1 cellular context compared by ENCODE assay signal in the genomic region with DNA sequence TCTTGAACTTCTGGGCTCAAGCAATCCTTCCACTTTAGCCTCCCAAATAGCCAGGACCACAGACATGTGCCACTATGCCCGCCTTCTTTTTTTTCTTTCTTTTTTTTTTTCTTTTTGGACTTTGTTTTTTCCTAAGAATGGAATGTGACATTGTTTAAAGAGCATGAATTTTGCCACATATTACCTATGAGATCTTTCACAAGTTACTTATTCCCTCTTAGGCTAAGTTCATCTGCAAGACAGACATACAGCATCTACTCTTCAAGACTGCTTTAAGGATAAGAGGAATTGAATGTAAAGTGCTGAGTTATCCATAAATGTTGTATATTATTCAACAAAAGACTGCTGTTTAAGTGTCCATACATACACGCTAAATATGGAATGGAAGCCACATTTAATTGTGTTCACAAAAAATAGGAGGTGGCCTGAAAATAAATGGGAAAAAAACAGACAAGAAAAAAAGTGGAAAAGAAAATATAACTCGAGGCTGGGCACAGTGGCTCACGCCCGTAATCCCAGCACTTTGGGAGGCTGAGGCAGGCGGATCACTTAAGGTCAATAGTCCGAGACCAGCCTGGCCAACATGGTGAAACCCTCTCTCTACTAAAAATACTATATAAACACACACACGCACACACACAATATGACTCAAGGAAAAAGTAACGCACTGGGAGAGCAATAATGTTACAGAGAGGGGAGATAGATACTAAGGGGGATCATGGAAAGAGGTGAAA.
A peak's percentile ranks its signal among the peaks of the same experiment; 100 is the strongest.
TF ChIP-seq lines count a peak whose summit lies in the region.

No MANE protein-coding gene starts in this region.

TF ChIP-seq in HepG2, 621 proteins besides CTCF, POLR2A, EP300 and RAD21 (continued from another document and continues in another):
- TF ChIP-seq, protein P1, sequence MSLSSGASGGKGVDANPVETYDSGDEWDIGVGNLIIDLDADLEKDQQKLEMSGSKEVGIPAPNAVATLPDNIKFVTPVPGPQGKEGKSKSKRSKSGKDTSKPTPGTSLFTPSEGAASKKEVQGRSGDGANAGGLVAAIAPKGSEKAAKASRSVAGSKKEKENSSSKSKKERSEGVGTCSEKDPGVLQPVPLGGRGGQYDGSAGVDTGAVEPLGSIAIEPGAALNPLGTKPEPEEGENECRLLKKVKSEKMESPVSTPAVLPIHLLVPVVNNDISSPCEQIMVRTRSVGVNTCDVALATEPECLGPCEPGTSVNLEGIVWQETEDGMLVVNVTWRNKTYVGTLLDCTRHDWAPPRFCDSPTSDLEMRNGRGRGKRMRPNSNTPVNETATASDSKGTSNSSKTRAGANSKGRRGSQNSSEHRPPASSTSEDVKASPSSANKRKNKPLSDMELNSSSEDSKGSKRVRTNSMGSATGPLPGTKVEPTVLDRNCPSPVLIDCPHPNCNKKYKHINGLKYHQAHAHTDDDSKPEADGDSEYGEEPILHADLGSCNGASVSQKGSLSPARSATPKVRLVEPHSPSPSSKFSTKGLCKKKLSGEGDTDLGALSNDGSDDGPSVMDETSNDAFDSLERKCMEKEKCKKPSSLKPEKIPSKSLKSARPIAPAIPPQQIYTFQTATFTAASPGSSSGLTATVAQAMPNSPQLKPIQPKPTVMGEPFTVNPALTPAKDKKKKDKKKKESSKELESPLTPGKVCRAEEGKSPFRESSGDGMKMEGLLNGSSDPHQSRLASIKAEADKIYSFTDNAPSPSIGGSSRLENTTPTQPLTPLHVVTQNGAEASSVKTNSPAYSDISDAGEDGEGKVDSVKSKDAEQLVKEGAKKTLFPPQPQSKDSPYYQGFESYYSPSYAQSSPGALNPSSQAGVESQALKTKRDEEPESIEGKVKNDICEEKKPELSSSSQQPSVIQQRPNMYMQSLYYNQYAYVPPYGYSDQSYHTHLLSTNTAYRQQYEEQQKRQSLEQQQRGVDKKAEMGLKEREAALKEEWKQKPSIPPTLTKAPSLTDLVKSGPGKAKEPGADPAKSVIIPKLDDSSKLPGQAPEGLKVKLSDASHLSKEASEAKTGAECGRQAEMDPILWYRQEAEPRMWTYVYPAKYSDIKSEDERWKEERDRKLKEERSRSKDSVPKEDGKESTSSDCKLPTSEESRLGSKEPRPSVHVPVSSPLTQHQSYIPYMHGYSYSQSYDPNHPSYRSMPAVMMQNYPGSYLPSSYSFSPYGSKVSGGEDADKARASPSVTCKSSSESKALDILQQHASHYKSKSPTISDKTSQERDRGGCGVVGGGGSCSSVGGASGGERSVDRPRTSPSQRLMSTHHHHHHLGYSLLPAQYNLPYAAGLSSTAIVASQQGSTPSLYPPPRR (CRISPR knock-in tag; IDR thresholded peaks at IDR 0.05; ENCODE audit: borderline replicate concordance), result no peak
- TF ChIP-seq, protein P2, sequence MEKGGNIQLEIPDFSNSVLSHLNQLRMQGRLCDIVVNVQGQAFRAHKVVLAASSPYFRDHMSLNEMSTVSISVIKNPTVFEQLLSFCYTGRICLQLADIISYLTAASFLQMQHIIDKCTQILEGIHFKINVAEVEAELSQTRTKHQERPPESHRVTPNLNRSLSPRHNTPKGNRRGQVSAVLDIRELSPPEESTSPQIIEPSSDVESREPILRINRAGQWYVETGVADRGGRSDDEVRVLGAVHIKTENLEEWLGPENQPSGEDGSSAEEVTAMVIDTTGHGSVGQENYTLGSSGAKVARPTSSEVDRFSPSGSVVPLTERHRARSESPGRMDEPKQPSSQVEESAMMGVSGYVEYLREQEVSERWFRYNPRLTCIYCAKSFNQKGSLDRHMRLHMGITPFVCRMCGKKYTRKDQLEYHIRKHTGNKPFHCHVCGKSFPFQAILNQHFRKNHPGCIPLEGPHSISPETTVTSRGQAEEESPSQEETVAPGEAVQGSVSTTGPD (CRISPR knock-in tag; IDR thresholded peaks at IDR 0.05), result no peak
- TF ChIP-seq SALL1 (CRISPR knock-in tag; IDR thresholded peaks at IDR 0.05), result no peak; the same call in 1 of the 2 replicates
- TF ChIP-seq NR2F1 (CRISPR knock-in tag; IDR thresholded peaks at IDR 0.05), result no peak
- TF ChIP-seq, protein P3, sequence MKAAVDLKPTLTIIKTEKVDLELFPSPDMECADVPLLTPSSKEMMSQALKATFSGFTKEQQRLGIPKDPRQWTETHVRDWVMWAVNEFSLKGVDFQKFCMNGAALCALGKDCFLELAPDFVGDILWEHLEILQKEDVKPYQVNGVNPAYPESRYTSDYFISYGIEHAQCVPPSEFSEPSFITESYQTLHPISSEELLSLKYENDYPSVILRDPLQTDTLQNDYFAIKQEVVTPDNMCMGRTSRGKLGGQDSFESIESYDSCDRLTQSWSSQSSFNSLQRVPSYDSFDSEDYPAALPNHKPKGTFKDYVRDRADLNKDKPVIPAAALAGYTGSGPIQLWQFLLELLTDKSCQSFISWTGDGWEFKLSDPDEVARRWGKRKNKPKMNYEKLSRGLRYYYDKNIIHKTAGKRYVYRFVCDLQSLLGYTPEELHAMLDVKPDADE (CRISPR knock-in tag; IDR thresholded peaks at IDR 0.05), result no peak
- no peak for TF ChIP-seq ZNF20 (CRISPR knock-in tag; IDR thresholded peaks at IDR 0.05)
- no peak for TF ChIP-seq GTF3A (CRISPR knock-in tag; conservative IDR thresholded peaks at IDR 0.05)
- no peak for TF ChIP-seq HOXA5 (CRISPR knock-in tag; IDR thresholded peaks at IDR 0.05)
- TF ChIP-seq, protein P4, sequence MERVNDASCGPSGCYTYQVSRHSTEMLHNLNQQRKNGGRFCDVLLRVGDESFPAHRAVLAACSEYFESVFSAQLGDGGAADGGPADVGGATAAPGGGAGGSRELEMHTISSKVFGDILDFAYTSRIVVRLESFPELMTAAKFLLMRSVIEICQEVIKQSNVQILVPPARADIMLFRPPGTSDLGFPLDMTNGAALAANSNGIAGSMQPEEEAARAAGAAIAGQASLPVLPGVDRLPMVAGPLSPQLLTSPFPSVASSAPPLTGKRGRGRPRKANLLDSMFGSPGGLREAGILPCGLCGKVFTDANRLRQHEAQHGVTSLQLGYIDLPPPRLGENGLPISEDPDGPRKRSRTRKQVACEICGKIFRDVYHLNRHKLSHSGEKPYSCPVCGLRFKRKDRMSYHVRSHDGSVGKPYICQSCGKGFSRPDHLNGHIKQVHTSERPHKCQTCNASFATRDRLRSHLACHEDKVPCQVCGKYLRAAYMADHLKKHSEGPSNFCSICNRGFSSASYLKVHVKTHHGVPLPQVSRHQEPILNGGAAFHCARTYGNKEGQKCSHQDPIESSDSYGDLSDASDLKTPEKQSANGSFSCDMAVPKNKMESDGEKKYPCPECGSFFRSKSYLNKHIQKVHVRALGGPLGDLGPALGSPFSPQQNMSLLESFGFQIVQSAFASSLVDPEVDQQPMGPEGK (CRISPR knock-in tag; IDR thresholded peaks at IDR 0.05), result no peak
- TF ChIP-seq RBM39 (IDR thresholded peaks at IDR 0.05; ENCODE audit: low read depth, low read length, poor library complexity, severe bottlenecking), result no peak
- no peak for TF ChIP-seq U2AF1 (optimal IDR thresholded peaks at IDR 0.05; ENCODE audit: low read depth, low read length)
- no peak for TF ChIP-seq ZNF781 (CRISPR knock-in tag; IDR thresholded peaks at IDR 0.05; ENCODE audit: borderline replicate concordance, not compliant biosample characterization)
- TF ChIP-seq, protein P5, sequence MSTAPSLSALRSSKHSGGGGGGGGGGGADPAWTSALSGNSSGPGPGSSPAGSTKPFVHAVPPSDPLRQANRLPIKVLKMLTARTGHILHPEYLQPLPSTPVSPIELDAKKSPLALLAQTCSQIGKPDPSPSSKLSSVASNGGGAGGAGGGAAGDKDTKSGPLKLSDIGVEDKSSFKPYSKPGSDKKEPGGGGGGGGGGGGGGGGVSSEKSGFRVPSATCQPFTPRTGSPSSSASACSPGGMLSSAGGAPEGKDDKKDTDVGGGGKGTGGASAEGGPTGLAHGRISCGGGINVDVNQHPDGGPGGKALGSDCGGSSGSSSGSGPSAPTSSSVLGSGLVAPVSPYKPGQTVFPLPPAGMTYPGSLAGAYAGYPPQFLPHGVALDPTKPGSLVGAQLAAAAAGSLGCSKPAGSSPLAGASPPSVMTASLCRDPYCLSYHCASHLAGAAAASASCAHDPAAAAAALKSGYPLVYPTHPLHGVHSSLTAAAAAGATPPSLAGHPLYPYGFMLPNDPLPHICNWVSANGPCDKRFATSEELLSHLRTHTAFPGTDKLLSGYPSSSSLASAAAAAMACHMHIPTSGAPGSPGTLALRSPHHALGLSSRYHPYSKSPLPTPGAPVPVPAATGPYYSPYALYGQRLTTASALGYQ (CRISPR knock-in tag; IDR thresholded peaks at IDR 0.05), result no peak
- peak; percentile 91; the same call in 1 of the 2 replicates for TF ChIP-seq ZNF816 (CRISPR knock-in tag; IDR thresholded peaks at IDR 0.05; ENCODE audit: borderline replicate concordance)
- TF ChIP-seq, protein P6, sequence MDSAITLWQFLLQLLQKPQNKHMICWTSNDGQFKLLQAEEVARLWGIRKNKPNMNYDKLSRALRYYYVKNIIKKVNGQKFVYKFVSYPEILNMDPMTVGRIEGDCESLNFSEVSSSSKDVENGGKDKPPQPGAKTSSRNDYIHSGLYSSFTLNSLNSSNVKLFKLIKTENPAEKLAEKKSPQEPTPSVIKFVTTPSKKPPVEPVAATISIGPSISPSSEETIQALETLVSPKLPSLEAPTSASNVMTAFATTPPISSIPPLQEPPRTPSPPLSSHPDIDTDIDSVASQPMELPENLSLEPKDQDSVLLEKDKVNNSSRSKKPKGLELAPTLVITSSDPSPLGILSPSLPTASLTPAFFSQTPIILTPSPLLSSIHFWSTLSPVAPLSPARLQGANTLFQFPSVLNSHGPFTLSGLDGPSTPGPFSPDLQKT (CRISPR knock-in tag; IDR thresholded peaks at IDR 0.05; ENCODE audit: borderline replicate concordance), result no peak
- no peak for TF ChIP-seq FOXC1 (CRISPR knock-in tag; IDR thresholded peaks at IDR 0.05; ENCODE audit: borderline replicate concordance)
- TF ChIP-seq SMYD3 (CRISPR knock-in tag; IDR thresholded peaks at IDR 0.05), result no peak
- TF ChIP-seq NCOA2 (CRISPR knock-in tag; IDR thresholded peaks at IDR 0.05), result no peak
- no peak for TF ChIP-seq TCF12 (IDR thresholded peaks at IDR 0.05)
- TF ChIP-seq TCF12 (CRISPR knock-in tag; IDR thresholded peaks at IDR 0.05), result no peak
- TF ChIP-seq MEIS1 (CRISPR knock-in tag; IDR thresholded peaks at IDR 0.05; ENCODE audit: borderline replicate concordance), result no peak
- TF ChIP-seq ETV6 (CRISPR knock-in tag; conservative IDR thresholded peaks at IDR 0.05), result no peak
- no peak for TF ChIP-seq ZNF296 (CRISPR knock-in tag; conservative IDR thresholded peaks at IDR 0.05)
- no peak for TF ChIP-seq TBL1XR1 (IDR thresholded peaks at IDR 0.05; ENCODE audit: borderline replicate concordance, low read length, partially characterized antibody)
- peak; percentile 92 for TF ChIP-seq ASH2L (IDR thresholded peaks at IDR 0.05; ENCODE audit: insufficient read length, low read depth, low read length)
- no peak for TF ChIP-seq ISL2 (CRISPR knock-in tag; IDR thresholded peaks at IDR 0.05)
- peak; percentile 86; the same call in 1 of the 2 replicates for TF ChIP-seq CHD4 (IDR thresholded peaks at IDR 0.05; ENCODE audit: borderline replicate concordance, low read length)
- no peak for TF ChIP-seq ARID2 (CRISPR knock-in tag; IDR thresholded peaks at IDR 0.05; ENCODE audit: borderline replicate concordance)
- TF ChIP-seq, protein P7, sequence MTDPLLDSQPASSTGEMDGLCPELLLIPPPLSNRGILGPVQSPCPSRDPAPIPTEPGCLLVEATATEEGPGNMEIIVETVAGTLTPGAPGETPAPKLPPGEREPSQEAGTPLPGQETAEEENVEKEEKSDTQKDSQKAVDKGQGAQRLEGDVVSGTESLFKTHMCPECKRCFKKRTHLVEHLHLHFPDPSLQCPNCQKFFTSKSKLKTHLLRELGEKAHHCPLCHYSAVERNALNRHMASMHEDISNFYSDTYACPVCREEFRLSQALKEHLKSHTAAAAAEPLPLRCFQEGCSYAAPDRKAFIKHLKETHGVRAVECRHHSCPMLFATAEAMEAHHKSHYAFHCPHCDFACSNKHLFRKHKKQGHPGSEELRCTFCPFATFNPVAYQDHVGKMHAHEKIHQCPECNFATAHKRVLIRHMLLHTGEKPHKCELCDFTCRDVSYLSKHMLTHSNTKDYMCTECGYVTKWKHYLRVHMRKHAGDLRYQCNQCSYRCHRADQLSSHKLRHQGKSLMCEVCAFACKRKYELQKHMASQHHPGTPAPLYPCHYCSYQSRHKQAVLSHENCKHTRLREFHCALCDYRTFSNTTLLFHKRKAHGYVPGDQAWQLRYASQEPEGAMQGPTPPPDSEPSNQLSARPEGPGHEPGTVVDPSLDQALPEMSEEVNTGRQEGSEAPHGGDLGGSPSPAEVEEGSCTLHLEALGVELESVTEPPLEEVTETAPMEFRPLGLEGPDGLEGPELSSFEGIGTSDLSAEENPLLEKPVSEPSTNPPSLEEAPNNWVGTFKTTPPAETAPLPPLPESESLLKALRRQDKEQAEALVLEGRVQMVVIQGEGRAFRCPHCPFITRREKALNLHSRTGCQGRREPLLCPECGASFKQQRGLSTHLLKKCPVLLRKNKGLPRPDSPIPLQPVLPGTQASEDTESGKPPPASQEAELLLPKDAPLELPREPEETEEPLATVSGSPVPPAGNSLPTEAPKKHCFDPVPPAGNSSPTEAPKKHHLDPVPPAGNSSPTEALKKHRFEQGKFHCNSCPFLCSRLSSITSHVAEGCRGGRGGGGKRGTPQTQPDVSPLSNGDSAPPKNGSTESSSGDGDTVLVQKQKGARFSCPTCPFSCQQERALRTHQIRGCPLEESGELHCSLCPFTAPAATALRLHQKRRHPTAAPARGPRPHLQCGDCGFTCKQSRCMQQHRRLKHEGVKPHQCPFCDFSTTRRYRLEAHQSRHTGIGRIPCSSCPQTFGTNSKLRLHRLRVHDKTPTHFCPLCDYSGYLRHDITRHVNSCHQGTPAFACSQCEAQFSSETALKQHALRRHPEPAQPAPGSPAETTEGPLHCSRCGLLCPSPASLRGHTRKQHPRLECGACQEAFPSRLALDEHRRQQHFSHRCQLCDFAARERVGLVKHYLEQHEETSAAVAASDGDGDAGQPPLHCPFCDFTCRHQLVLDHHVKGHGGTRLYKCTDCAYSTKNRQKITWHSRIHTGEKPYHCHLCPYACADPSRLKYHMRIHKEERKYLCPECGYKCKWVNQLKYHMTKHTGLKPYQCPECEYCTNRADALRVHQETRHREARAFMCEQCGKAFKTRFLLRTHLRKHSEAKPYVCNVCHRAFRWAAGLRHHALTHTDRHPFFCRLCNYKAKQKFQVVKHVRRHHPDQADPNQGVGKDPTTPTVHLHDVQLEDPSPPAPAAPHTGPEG (CRISPR knock-in tag; IDR thresholded peaks at IDR 0.05), result no peak
- TF ChIP-seq RNF2 (conservative IDR thresholded peaks at IDR 0.05; ENCODE audit: low read depth), result no peak
- no peak for TF ChIP-seq SP4 (CRISPR knock-in tag; IDR thresholded peaks at IDR 0.05)
- no peak for TF ChIP-seq SRSF9 (IDR thresholded peaks at IDR 0.05; ENCODE audit: borderline replicate concordance, insufficient read depth, low read depth, low read length, poor library complexity, severe bottlenecking)
- no peak for TF ChIP-seq ZSCAN20 (CRISPR knock-in tag; IDR thresholded peaks at IDR 0.05; ENCODE audit: borderline replicate concordance)
- no peak for TF ChIP-seq ZKSCAN5 (CRISPR knock-in tag; IDR thresholded peaks at IDR 0.05)
- TF ChIP-seq, protein P8, sequence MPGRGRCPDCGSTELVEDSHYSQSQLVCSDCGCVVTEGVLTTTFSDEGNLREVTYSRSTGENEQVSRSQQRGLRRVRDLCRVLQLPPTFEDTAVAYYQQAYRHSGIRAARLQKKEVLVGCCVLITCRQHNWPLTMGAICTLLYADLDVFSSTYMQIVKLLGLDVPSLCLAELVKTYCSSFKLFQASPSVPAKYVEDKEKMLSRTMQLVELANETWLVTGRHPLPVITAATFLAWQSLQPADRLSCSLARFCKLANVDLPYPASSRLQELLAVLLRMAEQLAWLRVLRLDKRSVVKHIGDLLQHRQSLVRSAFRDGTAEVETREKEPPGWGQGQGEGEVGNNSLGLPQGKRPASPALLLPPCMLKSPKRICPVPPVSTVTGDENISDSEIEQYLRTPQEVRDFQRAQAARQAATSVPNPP (CRISPR knock-in tag; IDR thresholded peaks at IDR 0.05), result no peak
- TF ChIP-seq ATF7-NPFF (CRISPR knock-in tag; IDR thresholded peaks at IDR 0.05; ENCODE audit: low read depth), result no peak
- TF ChIP-seq DR1 (CRISPR knock-in tag; IDR thresholded peaks at IDR 0.05), result no peak
